Comparison of ENCODE assay signal across 1 cellular context in the genomic region with DNA sequence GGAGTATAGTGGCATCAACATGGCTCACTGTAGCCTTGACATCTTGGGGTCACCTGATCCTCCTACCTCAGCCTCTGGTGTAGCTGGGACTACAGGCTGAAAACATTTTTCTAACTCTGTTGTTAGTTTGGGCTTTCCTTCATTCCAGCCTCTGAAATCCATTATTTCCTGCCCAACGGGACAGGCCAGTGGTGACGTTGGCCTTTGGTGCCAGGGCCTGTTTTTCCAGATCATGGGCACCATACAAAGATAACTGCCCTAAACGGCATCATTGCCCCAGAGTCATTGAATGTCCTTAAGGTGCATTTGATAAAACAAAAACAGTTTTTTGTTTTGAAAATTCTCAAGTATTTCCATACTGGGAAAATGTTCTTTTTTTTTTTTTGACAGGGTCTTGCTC.
TF ChIP-seq lines count a peak whose summit lies in the region.

No MANE protein-coding gene starts in this region.

TF ChIP-seq in endothelial cell of umbilical vein, 7 proteins besides CTCF, POLR2A, EP300 and RAD21 (continued from another document):
- no peak for TF ChIP-seq FOS (IDR thresholded peaks at IDR 0.05; ENCODE audit: borderline replicate concordance, insufficient read depth, low read length)
- TF ChIP-seq, protein P1, sequence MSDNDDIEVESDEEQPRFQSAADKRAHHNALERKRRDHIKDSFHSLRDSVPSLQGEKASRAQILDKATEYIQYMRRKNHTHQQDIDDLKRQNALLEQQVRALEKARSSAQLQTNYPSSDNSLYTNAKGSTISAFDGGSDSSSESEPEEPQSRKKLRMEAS (IDR thresholded peaks at IDR 0.05; ENCODE audit: insufficient read depth, insufficient read length): no peak
- TF ChIP-seq GATA2 (IDR thresholded peaks at IDR 0.05; ENCODE audit: insufficient read depth, insufficient read length, low read depth, low read length): no peak
